Comparison of ENCODE assay signal across 9 cellular contexts in the genomic region with DNA sequence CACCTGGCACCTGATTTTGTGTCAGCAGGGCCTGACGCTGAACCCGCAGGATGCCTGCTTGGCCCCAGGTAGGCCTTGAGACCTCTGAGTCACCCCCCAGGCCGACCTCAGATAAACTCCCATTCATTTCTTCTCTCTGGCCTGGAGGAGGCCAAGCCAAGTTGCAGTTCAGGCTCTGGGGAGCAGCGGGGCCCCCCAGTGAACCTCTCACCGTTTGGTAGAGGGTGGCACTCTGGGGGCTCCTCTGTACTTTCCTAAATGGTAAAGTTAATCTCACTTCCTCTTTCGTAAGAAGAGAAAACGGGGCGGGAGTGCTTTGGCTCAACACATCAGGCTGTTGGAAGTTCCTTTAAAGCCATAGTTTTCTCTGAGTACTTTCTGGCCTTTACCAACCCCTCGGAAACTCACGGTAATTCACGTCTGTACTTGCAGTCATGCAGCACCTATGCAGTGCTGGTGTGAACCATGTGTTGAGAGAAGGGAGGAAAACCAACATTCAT. TPM values are rescaled to one million over a fixed set of nuclear protein-coding genes. Genes with fewer than 3 reads are reported as not detected.
DNase-seq lines count a peak whose midpoint lies in the region; ATAC-seq, FAIRE-seq and TF ChIP-seq lines count a peak whose summit lies in the region.
"Had no signal": no experiment of that assay in that cellular context is flagged by ENCODE, and none has a peak within 500 bp of the region (broad histone marks: within the 10 kb centered on the region; RNA-seq: fewer than 3 reads in every experiment).

No MANE protein-coding gene starts in this region.

- no peaks in the 10 kb centered on the region for H3K9me3 Mint-ChIP-seq in activated B cell treated with CpG ODN at 0.5 μM for 24 hours
- no peaks in the 10 kb centered on the region for H3K9me3 Mint-ChIP-seq in activated CD4-positive, alpha-beta memory T cell treated with anti-CD3 and anti-CD28 coated beads for 36 hours

- ATAC-seq in GM18870 (IDR thresholded peaks at IDR 0.05; ENCODE audit: unreplicated experiment) (peak; percentile 61), HG02981 (IDR thresholded peaks at IDR 0.05; ENCODE audit: unreplicated experiment) (peak; percentile 46), activated B cell treated with CpG ODN at 0.5 μM for 24 hours (ENCODE audit: low read depth) (peak; percentile 78), psoas muscle (no peak)
- ATAC-seq: HCT116 had no signal

- 78 to 80% (median 79%) methylated on average over 11 of the region's 11 CpGs for WGBS in psoas muscle, 3 donors

- DNase-seq in activated B cell treated with CpG ODN at 0.5 μM for 24 hours (peak; percentile 63), psoas muscle (no peak), HUDEP-2 (lab: John Stamatoyannopoulos, UW; ENCODE audit: unreplicated experiment in 76 of 76) (no peak), H54 (ENCODE audit: insufficient read length, low spot score) (no peak), cerebellum (ENCODE audit: low spot score) (no peak)
- no peak for DNase-seq in activated CD4-positive, alpha-beta memory T cell treated with anti-CD3 and anti-CD28 coated beads for 36 hours

- no peaks in the 10 kb centered on the region for H3K27me3 Mint-ChIP-seq in activated B cell treated with CpG ODN at 0.5 μM for 24 hours
- peaks cover 45% of the 10 kb centered on the region for H3K27me3 Mint-ChIP-seq in activated CD4-positive, alpha-beta memory T cell treated with anti-CD3 and anti-CD28 coated beads for 36 hours

- no peak for TF ChIP-seq CTCF in activated B cell treated with CpG ODN at 0.5 μM for 24 hours (IDR thresholded peaks at IDR 0.05)
- no peak for TF ChIP-seq CTCF in psoas muscle (IDR thresholded peaks at IDR 0.05)

- CTCF ChIA-PET in activated B cell treated with CpG ODN at 0.5 μM for 24 hours (lab: Charles Lee) = interaction anchor here (2.5 kb wide), 1 partner anchor 96 kb away, joined by 11 read pairs; no protein-coding TSS in a partner anchor
- CTCF ChIA-PET in activated CD4-positive, alpha-beta memory T cell treated with anti-CD3 and anti-CD28 coated beads for 36 hours (lab: Charles Lee) = no interaction called here

- no peak overlapping the region for H3K4me3 ChIP-seq in psoas muscle

- peaks cover 57% of the 10 kb centered on the region for H3K4me1 Mint-ChIP-seq in activated B cell treated with CpG ODN at 0.5 μM for 24 hours
- H3K4me1 Mint-ChIP-seq in activated CD4-positive, alpha-beta memory T cell treated with anti-CD3 and anti-CD28 coated beads for 36 hours (ENCODE audit: low read depth) = no peaks in the 10 kb centered on the region

- no peak for FAIRE-seq in H54 (lab: Jason Lieb, UNC)

- H3K27ac ChIP-seq in psoas muscle = peak overlapping the region; percentile 60

- no peaks in the 10 kb centered on the region for H3K9me3 ChIP-seq in psoas muscle

- POLR2A ChIA-PET in activated B cell treated with CpG ODN at 0.5 μM for 24 hours (lab: Charles Lee) = interaction anchor here (1.3 to 1.6 kb wide), 4 partner anchors 27 to 205 kb away, joined by 4 to 6 read pairs (median 4); no protein-coding TSS in a partner anchor
- POLR2A ChIA-PET in activated CD4-positive, alpha-beta memory T cell treated with anti-CD3 and anti-CD28 coated beads for 36 hours (lab: Charles Lee) = no interaction called here

- H3K4me1 ChIP-seq in psoas muscle = peaks cover 23% of the 10 kb centered on the region

- no peaks in the 10 kb centered on the region for H3K27me3 ChIP-seq in psoas muscle (ENCODE audit: insufficient read depth in 3 of 3, low read length in 2 of 3)

- intact Hi-C loops in activated B cell treated with CpG ODN at 0.5 μM for 24 hours (cut with micrococcal nuclease) = loop anchor here (1.0 to 5.0 kb wide), 7 partner anchors 27 to 274 kb away; no protein-coding TSS in a partner anchor
- intact Hi-C loops in psoas muscle (cut with DNase I) = loop anchor here (5.0 to 10.0 kb wide), 3 partner anchors 44 to 207 kb away; a partner anchor contains a TSS
- intact Hi-C loops in activated CD4-positive, alpha-beta memory T cell treated with anti-CD3 and anti-CD28 coated beads for 36 hours (cut with micrococcal nuclease) = loop anchor here (10.0 kb wide), 1 partner anchor 93 kb away; no protein-coding TSS in a partner anchor

- peaks cover 0 to 4% of the 10 kb centered on the region in 2 donors for H3K36me3 ChIP-seq in psoas muscle (ENCODE audit: insufficient read depth in 1 of 2, low read depth in 1 of 2)

- peak overlapping the region; percentile 87 for H3K27ac Mint-ChIP-seq in activated B cell treated with CpG ODN at 0.5 μM for 24 hours
- no peak overlapping the region for H3K27ac Mint-ChIP-seq in activated CD4-positive, alpha-beta memory T cell treated with anti-CD3 and anti-CD28 coated beads for 36 hours

- TF ChIP-seq POLR2A in H54 (IDR thresholded peaks at IDR 0.05; ENCODE audit: low read depth, low read length) = no peak

- peak overlapping the region; percentile 68 for H3K4me3 Mint-ChIP-seq in activated B cell treated with CpG ODN at 0.5 μM for 24 hours
- H3K4me3 Mint-ChIP-seq in activated CD4-positive, alpha-beta memory T cell treated with anti-CD3 and anti-CD28 coated beads for 36 hours = no peak overlapping the region

- peaks cover 5% of the 10 kb centered on the region for H3K36me3 Mint-ChIP-seq in activated B cell treated with CpG ODN at 0.5 μM for 24 hours (ENCODE audit: low read depth)
- no peaks in the 10 kb centered on the region for H3K36me3 Mint-ChIP-seq in activated CD4-positive, alpha-beta memory T cell treated with anti-CD3 and anti-CD28 coated beads for 36 hours

RNA-seq across cellular contexts. Expression of a gene that starts 2.8 kb away (rescaled TPM):
- 10.1 and 10.2 TPM in 2 replicates for total RNA-seq in activated B cell treated with CpG ODN at 0.5 μM for 24 hours
- 10 to 100 TPM; 14.9 to 42.9 (median 22.7) TPM for total RNA-seq in psoas muscle
- polyA plus RNA-seq in psoas muscle = 10 to 100 TPM in 2 of 3 donors, 1 to 10 TPM in 1; 6.2 to 15.5 (median 14.3) TPM
- total RNA-seq in activated CD4-positive, alpha-beta memory T cell treated with anti-CD3 and anti-CD28 coated beads for 36 hours = not detected
- total RNA-seq in cerebellum = 8.0 TPM

Comparison
In these comparisons a context has a peak if more than half of its experiments do, and no peak if none do; other contexts are left out.
1. ATAC-seq: peak in GM18870 (single experiment), HG02981 (single experiment) and activated B cell treated with CpG ODN at 0.5 μM for 24 hours (single experiment); none in psoas muscle (0 of 4).